24 cellular contexts compared by ENCODE assay signal in genomic region chr5:67992919-67993318, GRCh38.
DNase-seq lines count a peak whose midpoint lies in the region; ATAC-seq and TF ChIP-seq lines count a peak whose summit lies in the region.
"Had no signal": no experiment of that assay in that cellular context is flagged by ENCODE, and none has a peak within 500 bp of the region (broad histone marks: within the 10 kb centered on the region; RNA-seq: fewer than 3 reads in every experiment).

No MANE protein-coding gene starts in this region.

- no peaks in the 10 kb centered on the region for H3K4me1 Mint-ChIP-seq in CD8-positive, alpha-beta memory T cell
- H3K4me1 Mint-ChIP-seq: CD4-positive, CD25-positive, alpha-beta regulatory T cell; T-helper 17 cell had no signal

- H3K27me3 ChIP-seq in MG63: no peaks in the 10 kb centered on the region
- no peaks in the 10 kb centered on the region for H3K27me3 ChIP-seq in A673 (replicated peaks; ENCODE audit: insufficient read depth, low read depth, low read length, poor library complexity)
- H3K27me3 ChIP-seq in CD8-positive, alpha-beta memory T cell (ENCODE audit: insufficient read depth, low read length, poor library complexity, severe bottlenecking): no peaks in the 10 kb centered on the region
- H3K27me3 ChIP-seq: ascending aorta, SJCRH30, spleen, uterus had no signal

- no TSS peak for BruUV-seq in A673 (replicated peaks; lab: Mats Ljungman, UMichigan)

- CTCF ChIA-PET in A673 (lab: Charles Lee): no interaction called here
- CTCF ChIA-PET in CD8-positive, alpha-beta memory T cell (lab: Charles Lee): no interaction called here

- H3K9me3 Mint-ChIP-seq in CD8-positive, alpha-beta memory T cell: no peaks in the 10 kb centered on the region
- H3K9me3 Mint-ChIP-seq: CD4-positive, CD25-positive, alpha-beta regulatory T cell; nephron had no signal

- no peak overlapping the region for H3K27ac Mint-ChIP-seq in CD8-positive, alpha-beta memory T cell
- H3K27ac Mint-ChIP-seq: CD4-positive, CD25-positive, alpha-beta regulatory T cell; dendritic cell treated with granulocyte-macrophage colony-stimulating factor and Interleukin-4, amounts not matched to agents 40 ng/mL and 50 ng/mL, for 4 days; nephron; T-helper 17 cell had no signal

- no peak overlapping the region for H3K27ac ChIP-seq in A673 (ENCODE audit: low read depth, low read length, poor library complexity, severe bottlenecking)
- no peak overlapping the region for H3K27ac ChIP-seq in CD8-positive, alpha-beta memory T cell (ENCODE audit: low read depth, low read length)
- H3K27ac ChIP-seq: ascending aorta, epithelial cell of prostate, SJCRH30, spleen, VCaP had no signal

- H3K4me3 Mint-ChIP-seq in CD8-positive, alpha-beta memory T cell: no peak overlapping the region
- H3K4me3 Mint-ChIP-seq: CD4-positive, CD25-positive, alpha-beta regulatory T cell; dendritic cell treated with granulocyte-macrophage colony-stimulating factor and Interleukin-4, amounts not matched to agents 40 ng/mL and 50 ng/mL, for 4 days; nephron; T-helper 17 cell had no signal

- DNase-seq in AG10803 (ENCODE audit: low read depth) (peak; percentile 49), MG63 (peak; percentile 20), choroid plexus epithelial cell (ENCODE audit: low read depth) (peak; percentile 69), left colon (no peak), occipital lobe (lab: John Stamatoyannopoulos, UW) (no peak), AML-193 (lab: John Stamatoyannopoulos, UW) (no peak), A673 (ENCODE audit: low spot score) (no peak)
- DNase-seq in CD8-positive, alpha-beta memory T cell: no peak
- DNase-seq: ACHN; activated CD4-positive, alpha-beta T cell treated with anti-CD3 and anti-CD28 coated beads, Interleukin-2, amount 50 U/mL, for 4 hours; activated naive CD4-positive, alpha-beta T cell treated with Interleukin-2 at 50 U/mL for 16 hours; CD4-positive, CD25-positive, alpha-beta regulatory T cell; MM.1S; NCI-H1436 treated with DMSO at 0.1 percent for 48 hours; NCI-H82; SJCRH30; spleen; T-helper 17 cell had no signal

- peak; percentile 21 for ATAC-seq in left colon
- ATAC-seq: T-helper 17 cell had no signal

- no peaks in the 10 kb centered on the region for H3K4me1 ChIP-seq in A673 (ENCODE audit: insufficient read depth, low read length, poor library complexity, severe bottlenecking)
- H3K4me1 ChIP-seq in CD8-positive, alpha-beta memory T cell (ENCODE audit: insufficient read depth, low read length): no peaks in the 10 kb centered on the region
- H3K4me1 ChIP-seq: SJCRH30, spleen, uterus had no signal

- H3K4me3 ChIP-seq in AG10803 (ENCODE audit: low read length): no peak overlapping the region
- no peak overlapping the region for H3K4me3 ChIP-seq in MG63
- no peak overlapping the region for H3K4me3 ChIP-seq in choroid plexus epithelial cell (ENCODE audit: low read depth, low read length)
- no peak overlapping the region for H3K4me3 ChIP-seq in A673 (ENCODE audit: low read depth, low read length, poor library complexity, severe bottlenecking)
- no peak overlapping the region for H3K4me3 ChIP-seq in CD8-positive, alpha-beta memory T cell (ENCODE audit: low read length)
- H3K4me3 ChIP-seq: ascending aorta, SJCRH30, spleen, uterus had no signal

- no peaks in the 10 kb centered on the region for H3K36me3 ChIP-seq in MG63
- no peaks in the 10 kb centered on the region for H3K36me3 ChIP-seq in A673 (ENCODE audit: insufficient read depth, low read length, poor library complexity, severe bottlenecking)
- H3K36me3 ChIP-seq in CD8-positive, alpha-beta memory T cell (ENCODE audit: insufficient read depth, low read length): no peaks in the 10 kb centered on the region
- H3K36me3 ChIP-seq: ascending aorta, SJCRH30, spleen, uterus had no signal

- H3K27me3 Mint-ChIP-seq in CD8-positive, alpha-beta memory T cell: peaks cover 9 to 30% of the 10 kb centered on the region in 2 donors
- H3K27me3 Mint-ChIP-seq: dendritic cell treated with granulocyte-macrophage colony-stimulating factor and Interleukin-4, amounts not matched to agents 40 ng/mL and 50 ng/mL, for 4 days had no signal

- intact Hi-C loops in left colon (cut with DNase I, micrococcal nuclease) (no loop called here), A673 (cut with micrococcal nuclease; ENCODE audit: unreplicated experiment) (no loop called here)

- H3K9me3 ChIP-seq in MG63 (0 out of 2 replicates have a peak, but pooled peaks cover 2% of the 10 kb centered on the region), A673 (ENCODE audit: low read depth, low read length, poor library complexity, severe bottlenecking) (no peaks in the 10 kb centered on the region)
- H3K9me3 ChIP-seq in CD8-positive, alpha-beta memory T cell (ENCODE audit: low read length): no peaks in the 10 kb centered on the region
- H3K9me3 ChIP-seq: ascending aorta, SJCRH30, spleen, uterus had no signal

- no peaks in the 10 kb centered on the region for H3K36me3 Mint-ChIP-seq in CD8-positive, alpha-beta memory T cell
- H3K36me3 Mint-ChIP-seq: CD4-positive, CD25-positive, alpha-beta regulatory T cell had no signal

- no peak for TF ChIP-seq CTCF in AG10803 (conservative IDR thresholded peaks at IDR 0.05; ENCODE audit: low read length)
- TF ChIP-seq CTCF in choroid plexus epithelial cell (conservative IDR thresholded peaks at IDR 0.05; ENCODE audit: low read depth, low read length): no peak
- TF ChIP-seq CTCF in A673 (conservative IDR thresholded peaks at IDR 0.05; ENCODE audit: low read depth, low read length): no peak

- POLR2A ChIA-PET in A673 (lab: Charles Lee; ENCODE audit: low non-redundant PET): no interaction called here
- POLR2A ChIA-PET in CD8-positive, alpha-beta memory T cell (lab: Charles Lee): no interaction called here

Comparison
In these comparisons a context has a peak if more than half of its experiments do, and no peak if none do; other contexts are left out.
1. DNase-seq: peak in AG10803 (single experiment), MG63 (single experiment) and choroid plexus epithelial cell (single experiment); none in left colon (0 of 2), occipital lobe (single experiment), AML-193 (0 of 2), A673 (single experiment) and CD8-positive, alpha-beta memory T cell (0 of 5).